8 cellular contexts compared by ENCODE assay signal in the genomic region with DNA sequence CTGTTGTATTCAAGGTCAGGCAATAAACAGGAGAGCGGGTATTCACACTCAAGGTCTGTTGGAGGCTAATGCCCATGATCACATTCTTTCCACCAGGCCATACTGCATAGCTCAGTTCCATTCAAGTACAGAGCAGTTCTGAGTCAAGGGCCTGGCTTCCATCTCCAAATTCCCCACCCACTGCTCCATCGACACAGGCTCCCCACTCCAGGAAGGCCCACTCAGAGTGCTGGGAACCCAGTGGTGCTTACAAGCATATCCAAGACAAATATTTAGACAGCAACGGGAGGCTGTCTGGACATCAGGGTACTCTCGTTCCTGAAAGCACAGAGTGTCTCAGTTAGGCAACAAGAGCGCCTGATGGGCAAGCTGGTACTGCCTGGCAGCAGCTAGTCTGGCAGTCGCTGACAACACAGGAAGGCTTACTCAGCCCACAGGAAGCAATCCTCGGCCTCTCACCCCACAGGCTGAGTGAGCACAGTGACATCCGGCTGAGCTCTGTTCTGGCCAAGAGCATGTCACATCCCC. TPM values are rescaled to one million over a fixed set of nuclear protein-coding genes. Genes with fewer than 3 reads are reported as not detected.
DNase-seq lines count a peak whose midpoint lies in the region; ATAC-seq and TF ChIP-seq lines count a peak whose summit lies in the region.

No MANE protein-coding gene starts in this region.

- H3K36me3 ChIP-seq in SK-N-SH (replicated peaks in 1 of 2; ENCODE audit: control insufficient read depth in 1 of 2, insufficient read depth in 2 of 2, low read length in 1 of 2) (peaks cover 10 to 23% of the 10 kb centered on the region in 2 experiments), rectal smooth muscle tissue (ENCODE audit: control insufficient read depth, insufficient read depth, low read length) (peaks cover 12% of the 10 kb centered on the region)

- no peaks in the 10 kb centered on the region; the same call in 1 of the 2 replicates for H3K79me2 ChIP-seq in SK-N-SH (ENCODE audit: insufficient read depth)

- CTCF ChIA-PET in SK-N-SH (lab: Yijun Ruan, JAX) = interaction anchor here (0.6 to 2.6 kb wide), 5 partner anchors 9 to 442 kb away, joined by 3 to 13 read pairs (median 3); no protein-coding TSS in a partner anchor

- H3K4me1 ChIP-seq in SK-N-SH (ENCODE audit: control insufficient read depth in 1 of 2, insufficient read depth in 2 of 2, low read depth in 1 of 2, low read length in 1 of 2) (peaks cover 0 to 23% of the 10 kb centered on the region in 2 experiments; a peak in 3 of 4 replicates), rectal smooth muscle tissue (ENCODE audit: control insufficient read depth, insufficient read depth, low read length) (peaks cover 21% of the 10 kb centered on the region)

- H3K4me3 ChIP-seq in AG09309 (ENCODE audit: control insufficient read depth, low read depth, low read length) (no peak overlapping the region), HFF-Myc (replicated peaks; ENCODE audit: low read depth, low read length) (no peak overlapping the region), SK-N-SH (ENCODE audit: low read depth in 2 of 2, low read length in 1 of 2) (no peak overlapping the region), rectal smooth muscle tissue (ENCODE audit: low read length) (no peak overlapping the region)

- no peaks in the 10 kb centered on the region for H3K36me3 Mint-ChIP-seq in activated naive CD4-positive, alpha-beta T cell treated with anti-CD3 and anti-CD28 coated beads, Interleukin-2, amount 50 U/mL, for 72 hours

- H3K27ac ChIP-seq in SK-N-SH (ENCODE audit: low read depth in 2 of 2, low read length in 1 of 2) = peak overlapping the region; percentile 58 to 93
- H3K27ac ChIP-seq in rectal smooth muscle tissue (ENCODE audit: low read depth, low read length) = peak overlapping the region; percentile 85

- TF ChIP-seq CTCF in AG09309 (IDR thresholded peaks at IDR 0.05; ENCODE audit: control insufficient read depth, insufficient read depth, low read depth, low read length, missing control alignments) = peak; percentile 41
- no peak for TF ChIP-seq CTCF in HFF-Myc (IDR thresholded peaks at IDR 0.05; ENCODE audit: low read depth, low read length, missing control alignments)
- peak; percentile 44 for TF ChIP-seq CTCF in SK-N-SH (IDR thresholded peaks at IDR 0.05)

- peak overlapping the region; percentile 90 to 92 for H3K27ac Mint-ChIP-seq in activated naive CD4-positive, alpha-beta T cell treated with anti-CD3 and anti-CD28 coated beads, Interleukin-2, amount 50 U/mL, for 72 hours

- DNase-seq in AG09309 (ENCODE audit: low read depth) (peak; percentile 67), HFF-Myc (ENCODE audit: extremely low read depth, low read depth) (peak; percentile 61), SK-N-SH (no peak), Right ventricle myocardium superior (peak; percentile 81), ureter (ENCODE audit: low spot score) (peak; percentile 80), NCI-H128 (lab: John Stamatoyannopoulos, UW; ENCODE audit: unreplicated experiment) (no peak)
- peak; percentile 68 to 84 for DNase-seq in activated naive CD4-positive, alpha-beta T cell treated with anti-CD3 and anti-CD28 coated beads, Interleukin-2, amount 50 U/mL, for 72 hours (ENCODE audit: low spot score in 2 of 2)

- WGBS in SK-N-SH (ENCODE audit: low lambda C conversion rate) = 25% methylated on average over 6 of the region's 8 CpGs

- H3F3A ChIP-seq in SK-N-SH (replicated peaks; ENCODE audit: insufficient read depth) = peaks cover 33% of the 10 kb centered on the region

- ATAC-seq in activated naive CD4-positive, alpha-beta T cell treated with anti-CD3 and anti-CD28 coated beads, Interleukin-2, amount 50 U/mL, for 72 hours = peak; percentile 98 to 100
- ATAC-seq in Right ventricle myocardium superior (ENCODE audit: poor library complexity) = peak; percentile 93

- no peaks in the 10 kb centered on the region for H3K9me3 Mint-ChIP-seq in activated naive CD4-positive, alpha-beta T cell treated with anti-CD3 and anti-CD28 coated beads, Interleukin-2, amount 50 U/mL, for 72 hours

- intact Hi-C loops in Right ventricle myocardium superior (cut with DNase I) = no loop called here

- H3K9ac ChIP-seq in SK-N-SH = peak overlapping the region; percentile 70
- no peak overlapping the region for H3K9ac ChIP-seq in rectal smooth muscle tissue (ENCODE audit: low read length)

- no peaks in the 10 kb centered on the region for H3K9me3 ChIP-seq in SK-N-SH

- H4K20me1 ChIP-seq in SK-N-SH (ENCODE audit: insufficient read depth) = no peaks in the 10 kb centered on the region

- peak overlapping the region; percentile 70 for H3K4me2 ChIP-seq in SK-N-SH

- H2AFZ ChIP-seq in SK-N-SH (ENCODE audit: low read depth) = peak overlapping the region; percentile 61

- no peaks in the 10 kb centered on the region for H3K9me2 ChIP-seq in SK-N-SH

- POLR2A ChIA-PET in SK-N-SH (lab: Yijun Ruan, JAX) = no interaction called here

- TF ChIP-seq RAD21 in SK-N-SH (IDR thresholded peaks at IDR 0.05; ENCODE audit: low read length) = no peak

- TF ChIP-seq EP300 in SK-N-SH (IDR thresholded peaks at IDR 0.05; ENCODE audit: borderline replicate concordance in 1 of 2, low read depth in 1 of 2, low read length in 1 of 2) = no peak

- no peaks in the 10 kb centered on the region for H3K27me3 ChIP-seq in SK-N-SH (ENCODE audit: insufficient read depth)
- no peaks in the 10 kb centered on the region for H3K27me3 ChIP-seq in rectal smooth muscle tissue (ENCODE audit: control insufficient read depth, insufficient read depth, low read length)

TF ChIP-seq in SK-N-SH, 30 proteins besides CTCF, POLR2A, EP300 and RAD21:
- TF ChIP-seq GABPA (IDR thresholded peaks at IDR 0.05; ENCODE audit: low read depth) (peak; percentile 84), FOSL2 (IDR thresholded peaks at IDR 0.05; ENCODE audit: borderline replicate concordance, low read depth) (peak; percentile 44; the same call in 1 of the 2 replicates), EZH2phosphoT487 (IDR thresholded peaks at IDR 0.05; ENCODE audit: borderline replicate concordance, low read depth) (no peak), NFIC (IDR thresholded peaks at IDR 0.05; ENCODE audit: borderline replicate concordance) (peak; percentile 16; the same call in 1 of the 2 replicates), POLR2AphosphoS5 (IDR thresholded peaks at IDR 0.05; ENCODE audit: low read depth, low read length) (peak; percentile 59), TEAD4 (IDR thresholded peaks at IDR 0.05; ENCODE audit: borderline replicate concordance, insufficient read depth) (no peak), TAF1 (IDR thresholded peaks at IDR 0.05; ENCODE audit: borderline replicate concordance, low read depth, low read length) (peak; percentile 50; the same call in 1 of the 2 replicates), SIN3A (IDR thresholded peaks at IDR 0.05; ENCODE audit: borderline replicate concordance, low read depth, low read length) (peak; percentile 24; the same call in 1 of the 2 replicates), TCF12 (IDR thresholded peaks at IDR 0.05) (peak; percentile 29; the same call in 1 of the 2 replicates)
- TF ChIP-seq, protein P1, sequence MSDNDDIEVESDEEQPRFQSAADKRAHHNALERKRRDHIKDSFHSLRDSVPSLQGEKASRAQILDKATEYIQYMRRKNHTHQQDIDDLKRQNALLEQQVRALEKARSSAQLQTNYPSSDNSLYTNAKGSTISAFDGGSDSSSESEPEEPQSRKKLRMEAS (IDR thresholded peaks at IDR 0.05; ENCODE audit: low read depth) = peak; percentile 71; the same call in 1 of the 2 replicates
- TF ChIP-seq, protein P2, sequence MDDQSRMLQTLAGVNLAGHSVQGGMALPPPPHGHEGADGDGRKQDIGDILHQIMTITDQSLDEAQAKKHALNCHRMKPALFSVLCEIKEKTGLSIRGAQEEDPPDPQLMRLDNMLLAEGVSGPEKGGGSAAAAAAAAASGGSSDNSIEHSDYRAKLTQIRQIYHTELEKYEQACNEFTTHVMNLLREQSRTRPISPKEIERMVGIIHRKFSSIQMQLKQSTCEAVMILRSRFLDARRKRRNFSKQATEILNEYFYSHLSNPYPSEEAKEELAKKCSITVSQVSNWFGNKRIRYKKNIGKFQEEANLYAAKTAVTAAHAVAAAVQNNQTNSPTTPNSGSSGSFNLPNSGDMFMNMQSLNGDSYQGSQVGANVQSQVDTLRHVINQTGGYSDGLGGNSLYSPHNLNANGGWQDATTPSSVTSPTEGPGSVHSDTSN (IDR thresholded peaks at IDR 0.05) = peak; percentile 62

RNA-seq across cellular contexts. Expression of a gene that starts 40.9 kb away (rescaled TPM):
- polyA plus RNA-seq in SK-N-SH (2012; rRNA removed) = 10.1 and 12.7 TPM in 2 replicates
- polyA plus RNA-seq in SK-N-SH (2012; cell fraction: cytosol; rRNA removed) = 9.4 and 13.4 TPM in 2 replicates
- polyA plus RNA-seq in SK-N-SH (2012; cell fraction: nucleus; rRNA removed) = 11.3 and 13.1 TPM in 2 replicates
- 10 to 100 TPM in 1 of 2 donors, 1 to 10 TPM in 1; 7.3 to 30.9 TPM for total RNA-seq in activated naive CD4-positive, alpha-beta T cell treated with anti-CD3 and anti-CD28 coated beads, Interleukin-2, amount 50 U/mL, for 72 hours
- total RNA-seq in Right ventricle myocardium superior = 10.5 TPM
- 40.1 TPM for total RNA-seq in ureter

RNA-seq across cellular contexts. Expression of a gene that starts 42.3 kb away (rescaled TPM):
- polyA plus RNA-seq in SK-N-SH (2012; rRNA removed) = 25.7 and 28.6 TPM in 2 replicates
- polyA plus RNA-seq in SK-N-SH (2012; cell fraction: cytosol; rRNA removed) = 12.2 and 16.4 TPM in 2 replicates
- polyA plus RNA-seq in SK-N-SH (2012; cell fraction: nucleus; rRNA removed) = 38.0 and 54.5 TPM in 2 replicates
- total RNA-seq in activated naive CD4-positive, alpha-beta T cell treated with anti-CD3 and anti-CD28 coated beads, Interleukin-2, amount 50 U/mL, for 72 hours = 100 to 1,000 TPM in 1 of 2 donors, 10 to 100 TPM in 1; 42.6 to 116 TPM
- total RNA-seq in Right ventricle myocardium superior (15.2 TPM), ureter (79.0 TPM)

Comparison
In these comparisons a context has a peak if more than half of its experiments do, and no peak if none do; other contexts are left out.
1. DNase-seq: peak in AG09309 (single experiment), HFF-Myc (single experiment), activated naive CD4-positive, alpha-beta T cell treated with anti-CD3 and anti-CD28 coated beads, Interleukin-2, amount 50 U/mL, for 72 hours (2 of 2), Right ventricle myocardium superior (single experiment) and ureter (single experiment); none in SK-N-SH (single experiment) and NCI-H128 (single experiment).